15 cellular contexts compared by ENCODE assay signal in genomic region chr20:35369804-35370203, GRCh38. TPM values are rescaled to one million over a fixed set of nuclear protein-coding genes. Genes with fewer than 3 reads are reported as not detected.
DNase-seq lines count a peak whose midpoint lies in the region; ATAC-seq and TF ChIP-seq lines count a peak whose summit lies in the region.
"Had no signal": no experiment of that assay in that cellular context is flagged by ENCODE, and none has a peak within 500 bp of the region (broad histone marks: within the 10 kb centered on the region; RNA-seq: fewer than 3 reads in every experiment).

No MANE protein-coding gene starts in this region.

- intact Hi-C loops in mucosa of descending colon (cut with DNase I, micrococcal nuclease) = no loop called here

- H3K27ac ChIP-seq in RWPE1 = no peak overlapping the region
- peak overlapping the region; percentile 19 for H3K27ac ChIP-seq in osteoblast (ENCODE audit: low read depth, low read length)
- H3K27ac ChIP-seq in Peyer's patch = no peak overlapping the region

- no peak overlapping the region for H2AFZ ChIP-seq in osteoblast (ENCODE audit: low read length)

- H4K20me1 ChIP-seq in osteoblast (ENCODE audit: insufficient read depth, low read length) = no peaks in the 10 kb centered on the region

- H3K9me3 ChIP-seq in osteoblast (ENCODE audit: low read depth, low read length) (no peaks in the 10 kb centered on the region), Peyer's patch (no peaks in the 10 kb centered on the region), mucosa of descending colon (no peaks in the 10 kb centered on the region)
- H3K9me3 ChIP-seq: thoracic aorta had no signal

- DNase-seq in ELR (ENCODE audit: low read depth) (peak; percentile 95), RWPE1 (ENCODE audit: low spot score) (peak; percentile 64), fibroblast of mammary gland (ENCODE audit: low read depth) (peak; percentile 42), osteoblast (ENCODE audit: insufficient read length, low spot score, missing footprints) (no peak), Peyer's patch (no peak), mucosa of descending colon (no peak), NCI-H69 (lab: John Stamatoyannopoulos, UW) (no peak)
- DNase-seq in activated CD4-positive, alpha-beta T cell treated with anti-CD3 and anti-CD28 coated beads for 1 hour = no peak
- DNase-seq: amniotic stem cell; kidney glomerular epithelial cell; NCI-H2081; Right ventricle myocardium superior; stimulated activated CD4-positive, alpha-beta T cell treated with anti-CD3 and anti-CD28 coated beads, Interleukin-1b, Interleukin-23, amount 100 ng/mL, for 48 hours; stimulated activated CD8-positive, alpha-beta memory T cell treated with anti-CD3 and anti-CD28 coated beads, Interleukin-4, amount 100 ng/mL, for 48 hours had no signal

- TF ChIP-seq POLR2A in Peyer's patch (IDR thresholded peaks at IDR 0.05) = no peak

- no peak overlapping the region for H3K4me2 ChIP-seq in osteoblast (ENCODE audit: insufficient read depth, low read length)

- H3K36me3 ChIP-seq in osteoblast (ENCODE audit: insufficient read depth, low read length) (peaks cover 18% of the 10 kb centered on the region), Peyer's patch (peaks cover 0 to 27% (median 3%) of the 10 kb centered on the region in 3 donors), mucosa of descending colon (ENCODE audit: low read depth) (no peaks in the 10 kb centered on the region)

- ATAC-seq in mucosa of descending colon = no peak

- CTCF ChIA-PET in RWPE1 (lab: Yijun Ruan, JAX) = interaction anchor here (0.5 to 0.6 kb wide), 2 partner anchors 38 to 273 kb away, joined by 3 to 7 read pairs; no protein-coding TSS in a partner anchor

- POLR2A ChIA-PET in RWPE1 (lab: Yijun Ruan, JAX; ENCODE audit: low non-redundant PET) = no interaction called here

- peaks cover 4% of the 10 kb centered on the region for H3K79me2 ChIP-seq in osteoblast (ENCODE audit: insufficient read depth, low read length)

- TF ChIP-seq CTCF in RWPE1 (conservative IDR thresholded peaks at IDR 0.05; ENCODE audit: low read depth) = no peak
- no peak for TF ChIP-seq CTCF in fibroblast of mammary gland (conservative IDR thresholded peaks at IDR 0.05; ENCODE audit: control insufficient read depth, insufficient read depth, low read depth, low read length)
- TF ChIP-seq CTCF in osteoblast (IDR thresholded peaks at IDR 0.05; ENCODE audit: extremely low read depth, low read depth, low read length) = no peak
- no peak for TF ChIP-seq CTCF in Peyer's patch (IDR thresholded peaks at IDR 0.05)
- no peak for TF ChIP-seq CTCF in mucosa of descending colon (IDR thresholded peaks at IDR 0.05)

- H3K4me1 ChIP-seq in osteoblast (ENCODE audit: insufficient read depth, low read length) = peaks cover 19% of the 10 kb centered on the region
- H3K4me1 ChIP-seq in Peyer's patch = no peaks in the 10 kb centered on the region
- no peaks in the 10 kb centered on the region for H3K4me1 ChIP-seq in mucosa of descending colon (ENCODE audit: low read depth)

- no peaks in the 10 kb centered on the region for H3K27me3 ChIP-seq in osteoblast (ENCODE audit: insufficient read depth, low read length)
- no peaks in the 10 kb centered on the region for H3K27me3 ChIP-seq in Peyer's patch

- H3K4me3 ChIP-seq in fibroblast of mammary gland (ENCODE audit: control insufficient read depth, low read depth, low read length) = no peak overlapping the region
- H3K4me3 ChIP-seq in osteoblast (ENCODE audit: insufficient read depth, low read length) = no peak overlapping the region
- H3K4me3 ChIP-seq in Peyer's patch = no peak overlapping the region
- H3K4me3 ChIP-seq in mucosa of descending colon = no peak overlapping the region
- H3K4me3 ChIP-seq: thoracic aorta had no signal

RNA-seq across cellular contexts. Expression of gene UQCC1, which starts 42.0 kb away (rescaled TPM):
- total RNA-seq in osteoblast (15.2 and 20.3 TPM in 2 replicates), Peyer's patch (10 to 100 TPM; 35.5 to 98.2 (median 37.8) TPM), mucosa of descending colon (10 to 100 TPM; 43.7 to 88.4 (median 67.9) TPM)

Comparison
In these comparisons a context has a peak if more than half of its experiments do, and no peak if none do; other contexts are left out.
1. DNase-seq: peak in ELR (single experiment), RWPE1 (single experiment) and fibroblast of mammary gland (single experiment); none in osteoblast (single experiment), activated CD4-positive, alpha-beta T cell treated with anti-CD3 and anti-CD28 coated beads for 1 hour (single experiment), Peyer's patch (0 of 3), mucosa of descending colon (0 of 3) and NCI-H69 (single experiment).